Comparison of ENCODE assay signal across 16 cellular contexts in genomic region chr9:97511762-97512429, GRCh38. TPM values are rescaled to one million over a fixed set of nuclear protein-coding genes. Genes with fewer than 3 reads are reported as not detected.
DNase-seq lines count a peak whose midpoint lies in the region; ATAC-seq and TF ChIP-seq lines count a peak whose summit lies in the region.
"Had no signal": no experiment of that assay in that cellular context is flagged by ENCODE, and none has a peak within 500 bp of the region (broad histone marks: within the 10 kb centered on the region; RNA-seq: fewer than 3 reads in every experiment).

No MANE protein-coding gene starts in this region.

- POLR2A ChIA-PET in T-cell (lab: Charles Lee), result no interaction called here

- peaks cover 0 to 7% (median 0%) of the 10 kb centered on the region in 4 donors for H3K36me3 ChIP-seq in esophagus muscularis mucosa
- H3K36me3 ChIP-seq: BLaER1 treated with 17β-estradiol and CSF1 and Interleukin-3, amounts not matched to agents 10 nM and 100 nM had no signal

- no peak for TF ChIP-seq POLR2A in esophagus muscularis mucosa (IDR thresholded peaks at IDR 0.05; ENCODE audit: low read depth)

- peak overlapping the region in 1 of 2 donors; percentile 54 for H3K4me3 Mint-ChIP-seq in stimulated activated naive CD8-positive, alpha-beta T cell treated with anti-CD3 and anti-CD28 coated beads, Interleukin-15, amount 100 ng/mL, for 72 hours
- H3K4me3 Mint-ChIP-seq in T-cell, result no peak overlapping the region
- H3K4me3 Mint-ChIP-seq: mesothelial cell of epicardium, WTC11 had no signal

- CTCF ChIA-PET in T-cell (lab: Charles Lee), result no interaction called here

- H3K4me1 ChIP-seq in esophagus muscularis mucosa, result peaks cover 51 to 88% (median 71%) of the 10 kb centered on the region in 4 donors
- H3K4me1 ChIP-seq: BLaER1 treated with 17β-estradiol and CSF1 and Interleukin-3, amounts not matched to agents 10 nM and 100 nM had no signal

- WGBS in esophagus muscularis mucosa, result 90% methylated on average over 5 of the region's 5 CpGs

- H3K36me3 Mint-ChIP-seq in T-cell, result no peaks in the 10 kb centered on the region
- H3K36me3 Mint-ChIP-seq: mesothelial cell of epicardium, WTC11 had no signal

- peak overlapping the region; percentile 7 to 95 (median 50) for H3K27ac ChIP-seq in esophagus muscularis mucosa (replicated peaks in 1 of 4)
- H3K27ac ChIP-seq: BLaER1 treated with 17β-estradiol and CSF1 and Interleukin-3, amounts not matched to agents 10 nM and 100 nM; HL-60 had no signal

- H3K27ac Mint-ChIP-seq in stimulated activated naive CD8-positive, alpha-beta T cell treated with anti-CD3 and anti-CD28 coated beads, Interleukin-15, amount 100 ng/mL, for 72 hours, result peak overlapping the region; percentile 34 to 75
- no peak overlapping the region for H3K27ac Mint-ChIP-seq in T-cell
- H3K27ac Mint-ChIP-seq: mesothelial cell of epicardium, WTC11 had no signal

- DNase-seq in stimulated activated naive CD8-positive, alpha-beta T cell treated with anti-CD3 and anti-CD28 coated beads, Interleukin-15, amount 100 ng/mL, for 72 hours, result no peak
- DNase-seq in stimulated activated naive CD8-positive, alpha-beta T cell treated with anti-CD3 and anti-CD28 coated beads, Interleukin-15, Interleukin-2, amounts not matched to agents 100 U/mL and 50 U/mL, for 24 hours, result no peak
- DNase-seq in NCI-H69 (lab: John Stamatoyannopoulos, UW), result peak; percentile 54
- DNase-seq in esophagus muscularis mucosa (ENCODE audit: extremely low spot score), result no peak
- DNase-seq in NCI-H2029 (lab: John Stamatoyannopoulos, UW), result no peak
- DNase-seq in NCI-H345 treated with DMSO at 0.1 percent for 48 hours (lab: John Stamatoyannopoulos, UW; ENCODE audit: unreplicated experiment), result no peak
- DNase-seq in T-cell, result no peak
- DNase-seq: hypothalamus; NCI-H524; SIG-M5; stimulated activated CD4-positive, alpha-beta T cell treated with anti-CD3 and anti-CD28 coated beads, Interleukin-1b, Interleukin-23, amount 100 ng/mL, for 48 hours had no signal

- H3K9me3 ChIP-seq in esophagus muscularis mucosa, result no peaks in the 10 kb centered on the region
- H3K9me3 ChIP-seq: BLaER1 treated with 17β-estradiol and CSF1 and Interleukin-3, amounts not matched to agents 10 nM and 100 nM had no signal

- peaks cover 17% of the 10 kb centered on the region for H3K4me1 Mint-ChIP-seq in stimulated activated naive CD8-positive, alpha-beta T cell treated with anti-CD3 and anti-CD28 coated beads, Interleukin-15, amount 100 ng/mL, for 72 hours
- no peaks in the 10 kb centered on the region for H3K4me1 Mint-ChIP-seq in T-cell
- H3K4me1 Mint-ChIP-seq: mesothelial cell of epicardium had no signal

- intact Hi-C loops in esophagus muscularis mucosa (cut with DNase I), result no loop called here

- no peaks in the 10 kb centered on the region for H3K27me3 ChIP-seq in esophagus muscularis mucosa
- H3K27me3 ChIP-seq: BLaER1 treated with 17β-estradiol and CSF1 and Interleukin-3, amounts not matched to agents 10 nM and 100 nM had no signal

- H3K4me3 ChIP-seq in esophagus muscularis mucosa, result no peak overlapping the region
- H3K4me3 ChIP-seq: BLaER1 treated with 17β-estradiol and CSF1 and Interleukin-3, amounts not matched to agents 10 nM and 100 nM had no signal

- TF ChIP-seq CTCF in esophagus muscularis mucosa (IDR thresholded peaks at IDR 0.05), result no peak

- peaks cover 17% of the 10 kb centered on the region for H3K27me3 Mint-ChIP-seq in stimulated activated naive CD8-positive, alpha-beta T cell treated with anti-CD3 and anti-CD28 coated beads, Interleukin-15, amount 100 ng/mL, for 72 hours
- peaks cover 16 to 17% of the 10 kb centered on the region in 2 donors for H3K27me3 Mint-ChIP-seq in T-cell

- no peak for TF ChIP-seq EP300 in esophagus muscularis mucosa (IDR thresholded peaks at IDR 0.05)

- ATAC-seq in stimulated activated naive CD8-positive, alpha-beta T cell treated with anti-CD3 and anti-CD28 coated beads, Interleukin-15, amount 100 ng/mL, for 72 hours, result no peak
- no peak for ATAC-seq in stimulated activated naive CD8-positive, alpha-beta T cell treated with anti-CD3 and anti-CD28 coated beads, Interleukin-15, Interleukin-2, amounts not matched to agents 100 U/mL and 50 U/mL, for 24 hours
- no peak for ATAC-seq in GM18498 (IDR thresholded peaks at IDR 0.05; ENCODE audit: unreplicated experiment)
- ATAC-seq in T-cell (replicated peaks in 1 of 4), result no peak
- ATAC-seq: WTC11 had no signal

- H3K9me3 Mint-ChIP-seq in stimulated activated naive CD8-positive, alpha-beta T cell treated with anti-CD3 and anti-CD28 coated beads, Interleukin-15, amount 100 ng/mL, for 72 hours, result no peaks in the 10 kb centered on the region
- H3K9me3 Mint-ChIP-seq in T-cell, result no peaks in the 10 kb centered on the region
- H3K9me3 Mint-ChIP-seq: mesothelial cell of epicardium, WTC11 had no signal

RNA-seq across cellular contexts. Expression of gene TMOD1, which starts 10.4 kb away (rescaled TPM):
- total RNA-seq in esophagus muscularis mucosa (10 to 100 TPM; 68.4 to 97.6 (median 71.6) TPM), T-cell (1 to 10 TPM in 4 of 5 donors, under 1 TPM in 1; 0.70 to 1.9 (median 1.3) TPM)

Comparison
In these comparisons a context has a peak if more than half of its experiments do, and no peak if none do; other contexts are left out.
1. H3K27ac Mint-ChIP-seq: peak in stimulated activated naive CD8-positive, alpha-beta T cell treated with anti-CD3 and anti-CD28 coated beads, Interleukin-15, amount 100 ng/mL, for 72 hours (2 of 2); none in T-cell (0 of 2).
2. RNA of gene TMOD1, which starts 10.4 kb away (total RNA-seq): 68.4 to 97.6 TPM in esophagus muscularis mucosa; 0.70 to 1.9 TPM in T-cell; every median in the first group is over 10 times any median in the second.